3 cellular contexts compared by ENCODE assay signal in genomic region chr16:75169899-75170405, GRCh38.
A peak's percentile ranks its signal among the peaks of the same experiment; 100 is the strongest.
TF ChIP-seq lines count a peak whose summit lies in the region.

No MANE protein-coding gene starts in this region.

TF ChIP-seq in HCT116, 20 proteins besides CTCF, POLR2A, EP300 and RAD21:
- TF ChIP-seq SIN3A (IDR thresholded peaks at IDR 0.05; ENCODE audit: low read depth) (no peak), YY1 (IDR thresholded peaks at IDR 0.05; ENCODE audit: extremely low read depth, insufficient replicate concordance, low read depth, low read length) (no peak), ZFX (IDR thresholded peaks at IDR 0.05) (no peak), SRF (IDR thresholded peaks at IDR 0.05; ENCODE audit: low read depth) (no peak), ZNF274 (IDR thresholded peaks at IDR 0.05; ENCODE audit: low read depth, low read length) (peak; percentile 94), ELF1 (IDR thresholded peaks at IDR 0.05; ENCODE audit: borderline replicate concordance, low read depth) (no peak)
TF ChIP-seq in HCT116: peak in this region for 1.

TF ChIP-seq in GM12878, 131 proteins besides CTCF, POLR2A, EP300 and RAD21:
- TF ChIP-seq ZNF274 (IDR thresholded peaks at IDR 0.05; ENCODE audit: insufficient read depth, insufficient read length): peak; percentile 84
- no peak for TF ChIP-seq SIX5 (IDR thresholded peaks at IDR 0.05; ENCODE audit: low read depth, low read length, severe bottlenecking)
- no peak for TF ChIP-seq FOS (IDR thresholded peaks at IDR 0.05; ENCODE audit: borderline replicate concordance, extremely low read depth, insufficient read length)

TF ChIP-seq in liver, 16 proteins besides CTCF, POLR2A, EP300 and RAD21:
- TF ChIP-seq FOXA1 (IDR thresholded peaks at IDR 0.05) (no peak), SP1 (IDR thresholded peaks at IDR 0.05) (no peak), REST (IDR thresholded peaks at IDR 0.05) (no peak), HNF4A (conservative IDR thresholded peaks at IDR 0.05) (no peak), TAF1 (conservative IDR thresholded peaks at IDR 0.05) (no peak)
TF ChIP-seq in liver: peak in this region for 0.
